ENCODE assay signal across 11 cellular contexts in the genomic region with DNA sequence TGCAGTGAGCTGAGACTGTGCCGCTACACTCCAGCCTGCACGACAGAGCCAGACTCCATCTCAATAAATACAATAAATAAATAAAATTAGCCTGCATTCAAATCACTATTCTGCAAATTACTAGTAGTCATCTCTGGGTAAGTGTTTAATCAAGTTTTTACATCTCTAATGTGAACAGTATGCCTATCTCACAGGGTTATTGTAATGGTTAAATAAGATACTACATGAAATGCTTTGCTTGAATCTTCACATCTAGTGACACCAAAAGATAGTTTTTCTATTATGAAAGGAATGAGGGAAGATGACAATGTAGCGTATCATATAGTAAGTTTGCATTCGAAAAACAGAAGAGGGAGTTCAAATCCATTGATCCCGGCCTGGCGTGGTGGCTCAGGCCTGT. TPM values are rescaled to one million over a fixed set of nuclear protein-coding genes. Genes with fewer than 3 reads are reported as not detected.
A peak's percentile ranks its signal among the peaks of the same experiment; 100 is the strongest.
DNase-seq lines count a peak whose midpoint lies in the region; ATAC-seq and TF ChIP-seq lines count a peak whose summit lies in the region.
"Had no signal": no experiment of that assay in that cellular context is flagged by ENCODE, and none has a peak within 500 bp of the region (broad histone marks: within the 10 kb centered on the region; RNA-seq: fewer than 3 reads in every experiment).

No MANE protein-coding gene starts in this region.

- peaks cover 4% of the 10 kb centered on the region for H4K20me1 ChIP-seq in mammary epithelial cell (ENCODE audit: insufficient read depth, low read length)
- peaks cover 38% of the 10 kb centered on the region for H4K20me1 ChIP-seq in SU-DHL-6 (ENCODE audit: low read depth, low read length)
- peaks cover 44% of the 10 kb centered on the region for H4K20me1 ChIP-seq in hepatocyte (ENCODE audit: insufficient read depth, poor library complexity, severe bottlenecking)

- in situ Hi-C loops in mammary epithelial cell (cut with MboI; ENCODE audit: low sequenced_read_pairs in 2 of 2): no loop called here

- 88% methylated on average over 6 of the region's 6 CpGs for WGBS in mammary epithelial cell (ENCODE audit: low coverage, missing lambda C conversion rate)
- 98% methylated on average over 6 of the region's 6 CpGs for WGBS in hepatocyte (ENCODE audit: low lambda C conversion rate, missing lambda C conversion rate)

- no peak overlapping the region for H2AFZ ChIP-seq in mammary epithelial cell (ENCODE audit: low read depth, low read length)
- H2AFZ ChIP-seq in SU-DHL-6 (ENCODE audit: low read depth, low read length, severe bottlenecking): no peak overlapping the region
- no peak overlapping the region for H2AFZ ChIP-seq in hepatocyte

- POLR2A ChIA-PET in MCF 10A (lab: Yijun Ruan, JAX): interaction anchor here (1.0 to 6.6 kb wide), 9 partner anchors 16 to 267 kb away, joined by 3 to 56 read pairs (median 5); a partner anchor contains a TSS

- no peak overlapping the region for H3K4me3 ChIP-seq in mammary epithelial cell (replicated peaks in 1 of 3; ENCODE audit: insufficient read depth in 1 of 3, low read depth in 2 of 3, low read length in 3 of 3)
- no peak overlapping the region for H3K4me3 ChIP-seq in SU-DHL-6 (ENCODE audit: insufficient read depth, low read length, poor library complexity, severe bottlenecking)
- no peak overlapping the region for H3K4me3 ChIP-seq in hepatocyte

- H3K27me3 ChIP-seq in mammary epithelial cell (ENCODE audit: insufficient read depth, low read length) (no peaks in the 10 kb centered on the region), SU-DHL-6 (ENCODE audit: low read length) (no peaks in the 10 kb centered on the region), hepatocyte (no peaks in the 10 kb centered on the region)
- H3K27me3 ChIP-seq: BE2C had no signal

- H3K36me3 ChIP-seq in mammary epithelial cell (ENCODE audit: insufficient read depth, low read length): peaks cover 34% of the 10 kb centered on the region
- H3K36me3 ChIP-seq in SU-DHL-6 (ENCODE audit: low read length): peaks cover 27% of the 10 kb centered on the region
- H3K36me3 ChIP-seq in hepatocyte (replicated peaks; ENCODE audit: insufficient read depth, low read depth): no peaks in the 10 kb centered on the region

- H3K79me2 ChIP-seq in mammary epithelial cell (ENCODE audit: insufficient read depth, low read length): peaks cover 93% of the 10 kb centered on the region
- H3K79me2 ChIP-seq in SU-DHL-6 (ENCODE audit: insufficient read depth, low read length): peaks cover 62% of the 10 kb centered on the region
- peaks cover 93% of the 10 kb centered on the region for H3K79me2 ChIP-seq in hepatocyte

- no peaks in the 10 kb centered on the region for H3K9me3 Mint-ChIP-seq in MCF 10A (ENCODE audit: unreplicated experiment)
- no peaks in the 10 kb centered on the region for H3K9me3 Mint-ChIP-seq in stimulated activated naive B cell treated with anti-CD40 and anti-IgM and Interleukin-4, amounts not matched to agents 10 μg/mL and 1 μg/mL and 100 μg/mL, for 72 hours

- ATAC-seq in stimulated activated naive B cell treated with anti-CD40 and anti-IgM and Interleukin-4, amounts not matched to agents 10 μg/mL and 1 μg/mL and 100 μg/mL, for 72 hours (replicated peaks): no peak

- no peak overlapping the region for H3K9ac ChIP-seq in mammary epithelial cell (ENCODE audit: insufficient read depth, low read length)
- H3K9ac ChIP-seq in SU-DHL-6 (ENCODE audit: low read length): no peak overlapping the region; the same call in 1 of the 2 replicates

- H3K27ac Mint-ChIP-seq in MCF 10A (ENCODE audit: low read depth, unreplicated experiment): no peak overlapping the region
- H3K27ac Mint-ChIP-seq in stimulated activated naive B cell treated with anti-CD40 and anti-IgM and Interleukin-4, amounts not matched to agents 10 μg/mL and 1 μg/mL and 100 μg/mL, for 72 hours: peak overlapping the region; percentile 65

- H3K4me2 ChIP-seq in mammary epithelial cell (ENCODE audit: insufficient read depth, low read depth, low read length) (no peak overlapping the region), SU-DHL-6 (ENCODE audit: low read depth, low read length, poor library complexity, severe bottlenecking) (peak overlapping the region; percentile 66), hepatocyte (peak overlapping the region; percentile 95)

- DNase-seq in MCF 10A (ENCODE audit: unreplicated experiment) (no peak), mammary epithelial cell (no peak), hepatocyte (ENCODE audit: low spot score) (no peak), A172 (ENCODE audit: low spot score) (no peak), superior temporal gyrus (ENCODE audit: extremely low spot score) (no peak), AG20443 (ENCODE audit: low spot score) (no peak)
- no peak for DNase-seq in stimulated activated naive B cell treated with anti-CD40 and anti-IgM and Interleukin-4, amounts not matched to agents 10 μg/mL and 1 μg/mL and 100 μg/mL, for 72 hours
- DNase-seq: activated effector memory CD4-positive, alpha-beta T cell treated with Interleukin-2 at 50 U/mL for 16 hours; BE2C; posterior cingulate gyrus had no signal

- peaks cover 5% of the 10 kb centered on the region for H3K4me1 ChIP-seq in mammary epithelial cell (ENCODE audit: insufficient read depth, low read length)
- H3K4me1 ChIP-seq in hepatocyte (ENCODE audit: insufficient read depth): peaks cover 12% of the 10 kb centered on the region
- H3K4me1 ChIP-seq: BE2C had no signal

- H3K9me2 ChIP-seq in SU-DHL-6 (replicated peaks; ENCODE audit: insufficient read depth, low read length): no peaks in the 10 kb centered on the region
- H3K9me2 ChIP-seq in hepatocyte (replicated peaks; ENCODE audit: insufficient read depth): no peaks in the 10 kb centered on the region

- H3K4me1 Mint-ChIP-seq in MCF 10A (ENCODE audit: insufficient read depth, unreplicated experiment): peaks cover 17% of the 10 kb centered on the region
- H3K4me1 Mint-ChIP-seq in stimulated activated naive B cell treated with anti-CD40 and anti-IgM and Interleukin-4, amounts not matched to agents 10 μg/mL and 1 μg/mL and 100 μg/mL, for 72 hours: peaks cover 15 to 50% of the 10 kb centered on the region in 2 donors

- H3K27me3 Mint-ChIP-seq in MCF 10A (ENCODE audit: insufficient read depth, unreplicated experiment): no peaks in the 10 kb centered on the region
- H3K27me3 Mint-ChIP-seq in stimulated activated naive B cell treated with anti-CD40 and anti-IgM and Interleukin-4, amounts not matched to agents 10 μg/mL and 1 μg/mL and 100 μg/mL, for 72 hours: no peaks in the 10 kb centered on the region

- CTCF ChIA-PET in MCF 10A (lab: Yijun Ruan, JAX): interaction anchor here (0.7 to 5.1 kb wide), 9 partner anchors 8 to 998 kb away, joined by 3 to 42 read pairs (median 13); a partner anchor contains a TSS
- CTCF ChIA-PET in mammary epithelial cell (lab: Charles Lee; ENCODE audit: low non-redundant PET): no interaction called here

- no TSS peak for BruUV-seq in MCF 10A (replicated peaks; lab: Mats Ljungman, UMichigan)
- no TSS peak for BruUV-seq in mammary epithelial cell (replicated peaks; lab: Mats Ljungman, UMichigan)

- dilution Hi-C loops in mammary epithelial cell (cut with HindIII; ENCODE audit: low sequenced_read_pairs): no loop called here

- TF ChIP-seq CTCF in MCF 10A (IDR thresholded peaks at IDR 0.05; ENCODE audit: unreplicated experiment) (no peak), mammary epithelial cell (conservative IDR thresholded peaks at IDR 0.05 in 1 of 2, IDR thresholded peaks at IDR 0.05 in 1 of 2; ENCODE audit: extremely low read depth in 1 of 2, insufficient read depth in 1 of 2, low read depth in 1 of 2, low read length in 2 of 2) (no peak), SU-DHL-6 (IDR thresholded peaks at IDR 0.05; ENCODE audit: insufficient read depth, low read length, poor library complexity, severe bottlenecking) (no peak), hepatocyte (IDR thresholded peaks at IDR 0.05; ENCODE audit: poor library complexity) (no peak)

- H3F3A ChIP-seq in SU-DHL-6 (ENCODE audit: insufficient read depth): peaks cover 20% of the 10 kb centered on the region; the same call in 1 of the 2 replicates

- intact Hi-C loops in MCF 10A (cut with micrococcal nuclease) (no loop called here), mammary epithelial cell (cut with micrococcal nuclease) (no loop called here)

- peaks cover 57% of the 10 kb centered on the region for H3K36me3 Mint-ChIP-seq in MCF 10A (ENCODE audit: insufficient read depth, unreplicated experiment)
- peaks cover 26 to 41% of the 10 kb centered on the region in 2 donors for H3K36me3 Mint-ChIP-seq in stimulated activated naive B cell treated with anti-CD40 and anti-IgM and Interleukin-4, amounts not matched to agents 10 μg/mL and 1 μg/mL and 100 μg/mL, for 72 hours

- no peaks in the 10 kb centered on the region for H3K9me3 ChIP-seq in mammary epithelial cell (replicated peaks; ENCODE audit: insufficient read depth, low read length)
- H3K9me3 ChIP-seq in SU-DHL-6 (ENCODE audit: insufficient read depth, low read length): no peaks in the 10 kb centered on the region
- H3K9me3 ChIP-seq in hepatocyte (ENCODE audit: low read depth): no peaks in the 10 kb centered on the region
- H3K9me3 ChIP-seq: BE2C had no signal

- H3K27ac ChIP-seq in mammary epithelial cell (ENCODE audit: insufficient read depth, low read depth, low read length) (no peak overlapping the region), SU-DHL-6 (ENCODE audit: low read depth, low read length) (no peak overlapping the region), hepatocyte (no peak overlapping the region)

- H3K4me3 Mint-ChIP-seq in MCF 10A (ENCODE audit: unreplicated experiment): peak overlapping the region; percentile 88
- peak overlapping the region; percentile 94 to 98 for H3K4me3 Mint-ChIP-seq in stimulated activated naive B cell treated with anti-CD40 and anti-IgM and Interleukin-4, amounts not matched to agents 10 μg/mL and 1 μg/mL and 100 μg/mL, for 72 hours

RNA-seq across cellular contexts. Expression of a gene that starts 2.1 kb away (rescaled TPM):
- total RNA-seq in MCF 10A (2022): 192 and 193 TPM in 2 replicates
- 100 to 1,000 TPM in 1 of 2 donors, 10 to 100 TPM in 1; 84.7 to 205 TPM for total RNA-seq in mammary epithelial cell
- polyA plus RNA-seq in mammary epithelial cell: 143 TPM
- polyA minus RNA-seq in mammary epithelial cell: 72.0 TPM
- 157 and 166 TPM in 2 replicates for total RNA-seq in hepatocyte
- polyA plus RNA-seq in hepatocyte: 263 and 312 TPM in 2 replicates
- 189 and 207 TPM in 2 replicates for total RNA-seq in A172 (2014; rRNA removed; shearing (Covaris generic))

RNA-seq across cellular contexts. Expression of a gene that starts 21.2 kb away (rescaled TPM):
- total RNA-seq in MCF 10A (2022) (29.7 and 32.1 TPM in 2 replicates), mammary epithelial cell (10 to 100 TPM; 19.5 to 32.9 TPM), hepatocyte (35.0 and 36.2 TPM in 2 replicates)
- polyA plus RNA-seq in mammary epithelial cell (13.2 TPM), hepatocyte (19.0 and 26.0 TPM in 2 replicates)
- polyA minus RNA-seq in mammary epithelial cell: 32.4 TPM
- total RNA-seq in A172 (2014; rRNA removed; shearing (Covaris generic)): 19.8 and 22.3 TPM in 2 replicates

RNA-seq across cellular contexts. Expression of a gene that starts 21.3 kb away (rescaled TPM):
- total RNA-seq in MCF 10A (2022) (48.4 and 50.2 TPM in 2 replicates), mammary epithelial cell (10 to 100 TPM; 27.8 to 41.6 TPM), hepatocyte (43.6 and 43.8 TPM in 2 replicates)
- polyA plus RNA-seq in mammary epithelial cell (42.7 TPM), hepatocyte (42.7 and 53.9 TPM in 2 replicates)
- 24.9 TPM for polyA minus RNA-seq in mammary epithelial cell
- 67.3 and 73.1 TPM in 2 replicates for total RNA-seq in A172 (2014; rRNA removed; shearing (Covaris generic))

RNA-seq across cellular contexts. Expression of a gene that starts 28.5 kb away (rescaled TPM):
- total RNA-seq in MCF 10A (2022) (247 and 351 TPM in 2 replicates), mammary epithelial cell (100 to 1,000 TPM; 210 to 390 TPM), hepatocyte (383 and 418 TPM in 2 replicates)
- polyA plus RNA-seq in mammary epithelial cell (723 TPM), hepatocyte (630 and 641 TPM in 2 replicates)
- 177 TPM for polyA minus RNA-seq in mammary epithelial cell
- total RNA-seq in A172 (2014; rRNA removed; shearing (Covaris generic)): 570 and 573 TPM in 2 replicates

RNA-seq across cellular contexts. Expression of a gene that starts 29.5 kb away (rescaled TPM):
- total RNA-seq in MCF 10A (2022) (475 and 518 TPM in 2 replicates), mammary epithelial cell (100 to 1,000 TPM; 306 to 422 TPM), hepatocyte (522 and 581 TPM in 2 replicates)
- polyA plus RNA-seq in mammary epithelial cell (907 TPM), hepatocyte (964 and 1,059 TPM in 2 replicates)
- polyA minus RNA-seq in mammary epithelial cell: 152 TPM
- 636 and 726 TPM in 2 replicates for total RNA-seq in A172 (2014; rRNA removed; shearing (Covaris generic))
